In the genomic region with DNA sequence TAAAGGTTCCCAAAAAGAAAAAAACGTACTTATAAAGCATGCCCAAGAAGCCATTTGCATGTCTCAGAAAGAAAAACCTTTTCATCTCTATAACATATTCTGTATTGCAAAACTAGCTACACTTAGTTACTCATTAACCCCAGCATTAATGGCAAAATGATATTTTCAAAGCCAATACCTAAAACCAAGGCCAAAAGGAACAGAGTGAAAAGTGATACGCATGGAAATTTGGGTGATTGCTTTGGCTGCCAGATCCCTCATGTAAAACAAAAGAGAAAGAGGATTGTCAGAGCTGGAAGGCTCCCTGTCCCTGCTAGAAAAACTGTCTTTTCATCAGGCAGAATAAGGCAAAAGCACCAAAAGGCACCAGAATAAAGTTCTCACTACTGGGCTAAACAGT, we compare ENCODE assay signal across 30 cellular contexts. TPM values are rescaled to one million over a fixed set of nuclear protein-coding genes. Genes with fewer than 3 reads are reported as not detected.
DNase-seq lines count a peak whose midpoint lies in the region; ATAC-seq, FAIRE-seq and TF ChIP-seq lines count a peak whose summit lies in the region.
"Had no signal": no experiment of that assay in that cellular context is flagged by ENCODE, and none has a peak within 500 bp of the region (broad histone marks: within the 10 kb centered on the region; RNA-seq: fewer than 3 reads in every experiment).

No MANE protein-coding gene starts in this region.

- WGBS in A549 (ENCODE audit: missing lambda C conversion rate), result 2% methylated on average over 2 of the region's 2 CpGs
- 11% methylated on average over 2 of the region's 2 CpGs for WGBS in pancreas, 2 donors

- H3K9me3 ChIP-seq in A549 (no peaks in the 10 kb centered on the region), endocrine pancreas (ENCODE audit: control insufficient read depth, low read length) (no peaks in the 10 kb centered on the region), pancreas (no peaks in the 10 kb centered on the region)
- H3K9me3 ChIP-seq: BE2C, BLaER1 had no signal

- TF ChIP-seq CTCF in A549 (IDR thresholded peaks at IDR 0.05), result no peak
- TF ChIP-seq CTCF in pancreas (IDR thresholded peaks at IDR 0.05), result no peak

- no peak for TF ChIP-seq EP300 in A549 (IDR thresholded peaks at IDR 0.05)

- no peak for TF ChIP-seq RAD21 in A549 (conservative IDR thresholded peaks at IDR 0.05 in 1 of 2, IDR thresholded peaks at IDR 0.05 in 1 of 2)

- H3K27me3 ChIP-seq in endocrine pancreas (ENCODE audit: control insufficient read depth, insufficient read depth, low read length) (no peaks in the 10 kb centered on the region), pancreas (peaks cover 0 to 6% (median 3%) of the 10 kb centered on the region in 4 donors)
- H3K27me3 ChIP-seq: BE2C had no signal

- no peak overlapping the region for H3K4me2 ChIP-seq in A549
- H3K4me2 ChIP-seq: BLaER1 had no signal

- H3K4me3 ChIP-seq in A549 (no peak overlapping the region), endocrine pancreas (ENCODE audit: control insufficient read depth, insufficient read depth, low read length) (no peak overlapping the region), pancreas (no peak overlapping the region)
- H3K4me3 ChIP-seq: BLaER1, GM12878 had no signal

- DNase-seq in NCI-H526 (lab: John Stamatoyannopoulos, UW) (peak; percentile 3 to 13), NCI-H526 treated with DMSO at 0.1 percent for 48 hours (lab: John Stamatoyannopoulos, UW) (no peak), A549 (ENCODE audit: low read depth in 1 of 2, low spot score in 1 of 2) (no peak), pancreas (no peak), HUDEP-2 (lab: John Stamatoyannopoulos, UW; ENCODE audit: unreplicated experiment in 76 of 76) (no peak)
- DNase-seq: ACHN; BE2C; C1 segment of cervical spinal cord; CD4-positive, alpha-beta memory T cell; CD4-positive, CD25-positive, alpha-beta regulatory T cell; CD8-positive, alpha-beta memory T cell; COR-L47; DMS 273 treated with DMSO at 0.1 percent for 48 hours; DMS153; DMS53; DMS79; DND-41; EL; GDM1 had no signal

- H3K4me1 ChIP-seq in A549 (no peaks in the 10 kb centered on the region), endocrine pancreas (ENCODE audit: control insufficient read depth, insufficient read depth, low read length) (no peaks in the 10 kb centered on the region), pancreas (peaks cover 6 to 8% (median 7%) of the 10 kb centered on the region in 3 donors)
- H3K4me1 ChIP-seq: BE2C, BLaER1 had no signal

- intact Hi-C loops in pancreas (cut with DNase I), result no loop called here

- H3K9ac ChIP-seq in endocrine pancreas (ENCODE audit: control insufficient read depth, insufficient read depth, low read length), result peak overlapping the region; percentile 4
- H3K9ac ChIP-seq: BLaER1 had no signal

- FAIRE-seq in A549 (lab: Jason Lieb, UNC) (peak; percentile 51), pancreas (lab: Jason Lieb, UNC) (no peak)
- FAIRE-seq: GM12878, GM12892, GM18507 had no signal

- H3K27ac ChIP-seq in A549 (no peak overlapping the region), pancreas (no peak overlapping the region)
- H3K27ac ChIP-seq: 22Rv1, BLaER1 had no signal

- TF ChIP-seq POLR2A in A549 (IDR thresholded peaks at IDR 0.05; ENCODE audit: low read length), result no peak

- POLR2A ChIA-PET in A549 (lab: Yijun Ruan, JAX), result no interaction called here

- no peak for ATAC-seq in A549
- ATAC-seq in pancreas, result peak in 3 of 4 donors; percentile 51 to 75 (median 72)
- no peak for ATAC-seq in GM19395 (IDR thresholded peaks at IDR 0.05; ENCODE audit: unreplicated experiment)
- ATAC-seq: GM12878 had no signal

- H3K36me3 ChIP-seq in endocrine pancreas (ENCODE audit: control insufficient read depth, insufficient read depth, low read length), result no peaks in the 10 kb centered on the region
- no peaks in the 10 kb centered on the region for H3K36me3 ChIP-seq in pancreas
- H3K36me3 ChIP-seq: BE2C, BLaER1 had no signal

- CTCF ChIA-PET in A549 (lab: Yijun Ruan, JAX), result no interaction called here

TF ChIP-seq in A549, 52 proteins besides CTCF, POLR2A, EP300 and RAD21:
- TF ChIP-seq HEYL (CRISPR knock-in tag; IDR thresholded peaks at IDR 0.05) (no peak), RARB (CRISPR knock-in tag; IDR thresholded peaks at IDR 0.05) (no peak), GATA3 (IDR thresholded peaks at IDR 0.05; ENCODE audit: borderline replicate concordance) (no peak), POLR2AphosphoS2 (conservative IDR thresholded peaks at IDR 0.05; ENCODE audit: low read length) (no peak), ZFP36 (IDR thresholded peaks at IDR 0.05; ENCODE audit: borderline replicate concordance, partially characterized antibody) (no peak), JUN (IDR thresholded peaks at IDR 0.05) (no peak), ESRRA (IDR thresholded peaks at IDR 0.05; ENCODE audit: borderline replicate concordance, low read length) (no peak), HOXB13 (CRISPR knock-in tag; IDR thresholded peaks at IDR 0.05; ENCODE audit: low read depth) (no peak), ZNF302 (CRISPR knock-in tag; IDR thresholded peaks at IDR 0.05) (no peak), PHF8 (IDR thresholded peaks at IDR 0.05; ENCODE audit: borderline replicate concordance, low read depth) (no peak), CHD4 (IDR thresholded peaks at IDR 0.05; ENCODE audit: borderline replicate concordance) (no peak), KDM5A (IDR thresholded peaks at IDR 0.05) (no peak), MAFK (IDR thresholded peaks at IDR 0.05; ENCODE audit: partially characterized antibody) (no peak)
- TF ChIP-seq, protein P1, sequence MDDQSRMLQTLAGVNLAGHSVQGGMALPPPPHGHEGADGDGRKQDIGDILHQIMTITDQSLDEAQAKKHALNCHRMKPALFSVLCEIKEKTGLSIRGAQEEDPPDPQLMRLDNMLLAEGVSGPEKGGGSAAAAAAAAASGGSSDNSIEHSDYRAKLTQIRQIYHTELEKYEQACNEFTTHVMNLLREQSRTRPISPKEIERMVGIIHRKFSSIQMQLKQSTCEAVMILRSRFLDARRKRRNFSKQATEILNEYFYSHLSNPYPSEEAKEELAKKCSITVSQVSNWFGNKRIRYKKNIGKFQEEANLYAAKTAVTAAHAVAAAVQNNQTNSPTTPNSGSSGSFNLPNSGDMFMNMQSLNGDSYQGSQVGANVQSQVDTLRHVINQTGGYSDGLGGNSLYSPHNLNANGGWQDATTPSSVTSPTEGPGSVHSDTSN (IDR thresholded peaks at IDR 0.05), result no peak
- TF ChIP-seq, protein P2, sequence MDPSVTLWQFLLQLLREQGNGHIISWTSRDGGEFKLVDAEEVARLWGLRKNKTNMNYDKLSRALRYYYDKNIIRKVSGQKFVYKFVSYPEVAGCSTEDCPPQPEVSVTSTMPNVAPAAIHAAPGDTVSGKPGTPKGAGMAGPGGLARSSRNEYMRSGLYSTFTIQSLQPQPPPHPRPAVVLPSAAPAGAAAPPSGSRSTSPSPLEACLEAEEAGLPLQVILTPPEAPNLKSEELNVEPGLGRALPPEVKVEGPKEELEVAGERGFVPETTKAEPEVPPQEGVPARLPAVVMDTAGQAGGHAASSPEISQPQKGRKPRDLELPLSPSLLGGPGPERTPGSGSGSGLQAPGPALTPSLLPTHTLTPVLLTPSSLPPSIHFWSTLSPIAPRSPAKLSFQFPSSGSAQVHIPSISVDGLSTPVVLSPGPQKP (IDR thresholded peaks at IDR 0.05; ENCODE audit: low read depth, low read length), result no peak
- TF ChIP-seq, protein P3, sequence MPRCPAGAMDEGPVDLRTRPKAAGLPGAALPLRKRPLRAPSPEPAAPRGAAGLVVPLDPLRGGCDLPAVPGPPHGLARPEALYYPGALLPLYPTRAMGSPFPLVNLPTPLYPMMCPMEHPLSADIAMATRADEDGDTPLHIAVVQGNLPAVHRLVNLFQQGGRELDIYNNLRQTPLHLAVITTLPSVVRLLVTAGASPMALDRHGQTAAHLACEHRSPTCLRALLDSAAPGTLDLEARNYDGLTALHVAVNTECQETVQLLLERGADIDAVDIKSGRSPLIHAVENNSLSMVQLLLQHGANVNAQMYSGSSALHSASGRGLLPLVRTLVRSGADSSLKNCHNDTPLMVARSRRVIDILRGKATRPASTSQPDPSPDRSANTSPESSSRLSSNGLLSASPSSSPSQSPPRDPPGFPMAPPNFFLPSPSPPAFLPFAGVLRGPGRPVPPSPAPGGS (IDR thresholded peaks at IDR 0.05), result no peak
- TF ChIP-seq, protein P4, sequence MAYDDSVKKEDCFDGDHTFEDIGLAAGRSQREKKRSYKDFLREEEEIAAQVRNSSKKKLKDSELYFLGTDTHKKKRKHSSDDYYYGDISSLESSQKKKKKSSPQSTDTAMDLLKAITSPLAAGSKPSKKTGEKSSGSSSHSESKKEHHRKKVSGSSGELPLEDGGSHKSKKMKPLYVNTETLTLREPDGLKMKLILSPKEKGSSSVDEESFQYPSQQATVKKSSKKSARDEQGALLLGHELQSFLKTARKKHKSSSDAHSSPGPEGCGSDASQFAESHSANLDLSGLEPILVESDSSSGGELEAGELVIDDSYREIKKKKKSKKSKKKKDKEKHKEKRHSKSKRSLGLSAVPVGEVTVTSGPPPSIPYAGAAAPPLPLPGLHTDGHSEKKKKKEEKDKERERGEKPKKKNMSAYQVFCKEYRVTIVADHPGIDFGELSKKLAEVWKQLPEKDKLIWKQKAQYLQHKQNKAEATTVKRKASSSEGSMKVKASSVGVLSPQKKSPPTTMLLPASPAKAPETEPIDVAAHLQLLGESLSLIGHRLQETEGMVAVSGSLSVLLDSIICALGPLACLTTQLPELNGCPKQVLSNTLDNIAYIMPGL (CRISPR knock-in tag; IDR thresholded peaks at IDR 0.05; ENCODE audit: borderline replicate concordance), result no peak
TF ChIP-seq in A549: peak in this region for 0.

RNA-seq across cellular contexts. Expression of a gene that starts 46.8 kb away (rescaled TPM):
- polyA plus RNA-seq in A549 (2011; rRNA removed), result 0.25 and 0.29 TPM in 2 replicates
- 0.04 and 0.07 TPM in 2 replicates for polyA plus RNA-seq in A549 (2012; cell fraction: cytosol; rRNA removed)
- polyA plus RNA-seq in A549 (2012; cell fraction: nucleus; rRNA removed), result 0.05 and 0.06 TPM in 2 replicates
- 0.07 to 0.12 TPM (median 0.09 TPM) in 3 replicates for polyA plus RNA-seq in A549 (2017; fragmentation: RNase III; extraction: RNeasy Plus Mini Kit Qiagen cat#74134 plus additional on column Dnase treatment)
- polyA minus RNA-seq in A549 (2011; rRNA and poly(A)+ RNA removed), result 0.04 TPM in 1 of 2 replicates, not detected in the other
- 1 to 10 TPM in 5 of 6 donors, under 1 TPM in 1; 0.74 to 3.0 (median 1.6) TPM for total RNA-seq in pancreas
- 10 to 100 TPM in 1 of 2 donors, 1 to 10 TPM in 1; 3.2 to 21.4 TPM for polyA plus RNA-seq in pancreas
- total RNA-seq: A172, A673, Daoy had no signal
- polyA plus RNA-seq: CD14-positive monocyte had no signal

Comparison
In these comparisons a context has a peak if more than half of its experiments do, and no peak if none do; other contexts are left out.
1. DNase-seq: peak in NCI-H526 (2 of 2); none in NCI-H526 treated with DMSO at 0.1 percent for 48 hours (single experiment), A549 (0 of 2), pancreas (0 of 6) and HUDEP-2 (0 of 76).
2. ATAC-seq: peak in pancreas (3 of 4); none in A549 (0 of 2) and GM19395 (single experiment).